ENCODE assay signal across 8 cellular contexts in the genomic region with DNA sequence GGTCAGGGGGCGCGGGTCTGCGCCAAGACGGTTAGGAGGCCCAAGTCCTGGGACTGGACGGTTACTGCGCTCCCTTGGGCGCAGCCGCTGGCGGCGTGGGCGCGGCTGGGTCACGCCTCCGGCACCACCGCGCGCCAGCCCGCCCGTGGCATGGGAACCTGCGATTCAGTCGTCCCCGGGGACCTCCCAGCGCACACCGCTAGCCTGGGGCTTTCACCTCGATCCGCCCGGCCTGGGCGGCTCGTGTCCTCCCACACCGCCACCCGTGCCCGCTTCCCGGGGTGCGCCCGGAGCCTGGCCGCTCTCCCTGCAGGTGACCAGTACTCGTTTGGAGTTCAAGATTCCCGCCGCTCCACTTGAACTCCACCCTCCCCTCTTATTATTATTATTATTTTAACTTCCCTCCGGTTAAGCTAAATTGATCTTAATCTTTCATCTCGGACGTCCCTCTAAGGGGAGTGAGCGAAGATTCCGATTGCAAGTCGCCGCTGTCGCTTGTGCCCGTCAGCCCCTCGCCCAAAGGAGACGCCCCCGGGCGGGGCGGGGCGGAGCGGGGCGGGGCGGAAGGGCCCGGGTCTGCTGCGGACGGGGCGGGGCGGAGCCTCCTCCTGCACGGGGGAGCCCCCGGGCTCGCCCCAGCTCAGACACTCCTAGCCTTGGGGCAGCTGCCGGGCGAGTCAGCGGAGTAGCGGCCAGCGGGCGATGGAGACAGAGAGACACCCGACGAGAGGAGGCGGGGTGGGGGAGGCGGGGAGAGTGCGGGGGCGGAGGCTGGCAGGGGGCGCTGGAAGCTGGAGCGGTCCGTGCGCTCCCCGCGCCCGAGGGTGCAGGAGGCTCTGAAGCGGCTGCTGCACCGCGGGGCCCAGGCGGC. TPM values are rescaled to one million over a fixed set of nuclear protein-coding genes. Genes with fewer than 3 reads are reported as not detected.
A peak's percentile ranks its signal among the peaks of the same experiment; 100 is the strongest.
DNase-seq lines count a peak whose midpoint lies in the region; ATAC-seq and TF ChIP-seq lines count a peak whose summit lies in the region.

A gene with protein sequence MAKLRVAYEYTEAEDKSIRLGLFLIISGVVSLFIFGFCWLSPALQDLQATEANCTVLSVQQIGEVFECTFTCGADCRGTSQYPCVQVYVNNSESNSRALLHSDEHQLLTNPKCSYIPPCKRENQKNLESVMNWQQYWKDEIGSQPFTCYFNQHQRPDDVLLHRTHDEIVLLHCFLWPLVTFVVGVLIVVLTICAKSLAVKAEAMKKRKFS (plus strand): TSS at position 643 of the 871 bp plus-strand sequence. CDS start 445 bp downstream, outside the sequence.

- no peak within 1 kb of the TSS for H3K27ac ChIP-seq in right lobe of liver

- H3K4me1 Mint-ChIP-seq in activated CD4-positive, alpha-beta T cell treated with anti-CD3 and anti-CD28 coated beads for 36 hours: peaks cover 17% of the 10 kb centered on the region

- no peaks in the 10 kb centered on the region for H3K9me3 ChIP-seq in right lobe of liver

- CTCF ChIA-PET in activated CD4-positive, alpha-beta T cell treated with anti-CD3 and anti-CD28 coated beads for 36 hours (lab: Charles Lee): interaction anchor here (0.5 to 1.7 kb wide), 3 partner anchors 122 to 355 kb away, joined by 3 read pairs; no protein-coding TSS in a partner anchor

- DNase-seq in NCI-H2081 (lab: John Stamatoyannopoulos, UW) (peak; percentile 61 to 66), NCI-H2081 treated with DMSO at 0.1 percent for 48 hours (lab: John Stamatoyannopoulos, UW) (no peak), NCI-H2196 (lab: John Stamatoyannopoulos, UW; ENCODE audit: unreplicated experiment) (peak; percentile 58), choroid plexus epithelial cell (ENCODE audit: low read depth) (peak; percentile 30), right lobe of liver (peak; percentile 54 to 66 (median 64))
- peak; percentile 88 for DNase-seq in activated CD4-positive, alpha-beta T cell treated with anti-CD3 and anti-CD28 coated beads for 36 hours
- peak; percentile 59 to 72 for DNase-seq in stimulated activated CD4-positive, alpha-beta T cell treated with anti-CD3 and anti-CD28 coated beads, Interleukin-4, amount 100 ng/mL, for 48 hours (ENCODE audit: low read depth in 2 of 2)

- no peaks in the 10 kb centered on the region for H3K9me3 Mint-ChIP-seq in activated CD4-positive, alpha-beta T cell treated with anti-CD3 and anti-CD28 coated beads for 36 hours (ENCODE audit: low read depth)

- peak within 1 kb of the TSS; percentile 34 for H3K27ac Mint-ChIP-seq in activated CD4-positive, alpha-beta T cell treated with anti-CD3 and anti-CD28 coated beads for 36 hours

- no peak for TF ChIP-seq POLR2A in right lobe of liver (IDR thresholded peaks at IDR 0.05)

- POLR2A ChIA-PET in activated CD4-positive, alpha-beta T cell treated with anti-CD3 and anti-CD28 coated beads for 36 hours (lab: Charles Lee): no interaction called here

- WGBS in right lobe of liver (ENCODE audit: insufficient coverage, low coverage, low lambda C conversion rate, missing lambda C conversion rate): 0% methylated on average over 11 of the region's 88 CpGs

- H3K4me3 Mint-ChIP-seq in activated CD4-positive, alpha-beta T cell treated with anti-CD3 and anti-CD28 coated beads for 36 hours: peak within 1 kb of the TSS; percentile 86

- peaks cover 0 to 16% (median 2%) of the 10 kb centered on the region in 4 donors for H3K4me1 ChIP-seq in right lobe of liver

- peak; percentile 90 for ATAC-seq in HG03045 (IDR thresholded peaks at IDR 0.05; ENCODE audit: unreplicated experiment)
- peak; percentile 91 for ATAC-seq in activated CD4-positive, alpha-beta T cell treated with anti-CD3 and anti-CD28 coated beads for 36 hours
- ATAC-seq in right lobe of liver: peak; percentile 76 to 89 (median 80)

- peaks cover 0 to 20% of the 10 kb centered on the region in 2 donors for H3K27me3 ChIP-seq in right lobe of liver

- H3K4me3 ChIP-seq in choroid plexus epithelial cell (ENCODE audit: low read depth, low read length) (peak within 1 kb of the TSS; percentile 67), right lobe of liver (peak within 1 kb of the TSS; percentile 52 to 57 (median 57))

- intact Hi-C loops in activated CD4-positive, alpha-beta T cell treated with anti-CD3 and anti-CD28 coated beads for 36 hours (cut with DNase I, micrococcal nuclease): loop anchor here (1.0 to 5.0 kb wide), 6 partner anchors 123 to 1321 kb away; a partner anchor contains a TSS
- intact Hi-C loops in right lobe of liver (cut with DNase I): no loop called here

- H3K36me3 ChIP-seq in right lobe of liver: no peaks in the 10 kb centered on the region

- TF ChIP-seq CTCF in choroid plexus epithelial cell (conservative IDR thresholded peaks at IDR 0.05; ENCODE audit: low read depth, low read length): no peak
- no peak for TF ChIP-seq CTCF in right lobe of liver (IDR thresholded peaks at IDR 0.05)

- no peaks in the 10 kb centered on the region for H3K36me3 Mint-ChIP-seq in activated CD4-positive, alpha-beta T cell treated with anti-CD3 and anti-CD28 coated beads for 36 hours (ENCODE audit: low read depth)

- H3K27me3 Mint-ChIP-seq in activated CD4-positive, alpha-beta T cell treated with anti-CD3 and anti-CD28 coated beads for 36 hours: peaks cover 6% of the 10 kb centered on the region

RNA-seq across cellular contexts. Expression of the gene that starts here (rescaled TPM):
- total RNA-seq in activated CD4-positive, alpha-beta T cell treated with anti-CD3 and anti-CD28 coated beads for 36 hours: 1 to 10 TPM in 1 of 2 experiments, under 1 TPM in 1; 0.94 to 2.1 TPM
- 1 to 10 TPM in 1 of 6 experiments, under 1 TPM in 5; 0.25 to 1.3 (median 0.57) TPM for total RNA-seq in right lobe of liver

Comparison
In these comparisons a context has a peak if more than half of its experiments do, and no peak if none do; other contexts are left out.
1. intact Hi-C loops: an anchor here in activated CD4-positive, alpha-beta T cell treated with anti-CD3 and anti-CD28 coated beads for 36 hours (1.0 to 5.0 kb wide); none called in right lobe of liver.